8 cellular contexts compared by ENCODE assay signal in the genomic region with DNA sequence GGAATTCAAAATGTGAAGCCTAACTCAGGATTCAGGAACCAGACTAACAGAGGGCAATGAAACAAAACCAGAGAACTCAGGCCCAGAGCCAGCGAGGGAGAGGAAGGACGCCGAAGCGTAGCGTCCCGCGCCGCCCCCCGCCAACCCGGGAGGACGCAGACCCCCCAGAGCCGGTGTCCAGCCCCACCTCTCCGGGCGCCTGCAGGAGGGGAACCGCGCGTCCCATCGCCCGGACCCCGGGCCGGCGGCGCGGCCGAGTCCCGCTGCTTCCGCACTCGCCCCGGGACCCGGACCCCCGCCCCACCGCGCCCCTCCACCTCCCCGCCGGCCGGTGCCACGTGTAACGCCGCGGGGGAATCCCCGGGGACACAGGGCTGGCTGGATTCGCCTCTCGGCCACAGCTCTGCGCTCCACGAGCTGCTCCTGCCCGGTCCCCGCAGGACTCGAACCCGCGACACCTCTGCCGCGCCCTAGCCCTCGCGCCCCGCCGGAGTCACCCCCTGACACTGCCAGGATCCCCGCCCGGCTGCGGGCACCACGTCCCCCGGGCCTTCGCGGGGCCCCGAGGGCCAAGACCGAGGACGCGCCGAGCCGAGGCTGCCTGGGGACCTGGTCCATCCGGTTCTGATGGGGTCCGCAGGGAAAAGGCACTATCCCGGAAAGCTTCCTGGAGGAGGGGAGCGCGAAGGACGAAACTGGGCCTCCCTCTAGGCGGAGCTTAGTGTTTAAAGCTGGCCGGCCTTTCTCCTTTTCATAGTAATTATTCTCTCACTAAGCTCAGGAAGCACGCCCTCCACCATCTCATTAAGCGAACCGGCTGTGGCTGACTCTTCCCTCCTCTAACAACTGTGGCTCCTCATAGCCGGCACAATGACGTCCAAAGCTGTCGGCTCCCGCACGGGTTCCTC. TPM values are rescaled to one million over a fixed set of nuclear protein-coding genes. Genes with fewer than 3 reads are reported as not detected.
A peak's percentile ranks its signal among the peaks of the same experiment; 100 is the strongest.
DNase-seq lines count a peak whose midpoint lies in the region; ATAC-seq lines count a peak whose summit lies in the region.

No MANE protein-coding gene starts in this region.

- H3K4me1 Mint-ChIP-seq in central memory CD8-positive, alpha-beta T cell = peaks cover 18% of the 10 kb centered on the region

- no peaks in the 10 kb centered on the region for H3K9me3 Mint-ChIP-seq in central memory CD8-positive, alpha-beta T cell

- DNase-seq in NCI-H82 (lab: John Stamatoyannopoulos, UW) (peak; percentile 62), NCI-H82 treated with DMSO at 0.1 percent for 48 hours (lab: John Stamatoyannopoulos, UW; ENCODE audit: unreplicated experiment) (no peak), HuH-7 (ENCODE audit: low spot score) (peak; percentile 31), mucosa of gallbladder (ENCODE audit: low spot score) (peak; percentile 13), HCEC 1CT (no peak), A172 (ENCODE audit: low spot score) (no peak), ureter (ENCODE audit: low spot score) (no peak)
- DNase-seq in central memory CD8-positive, alpha-beta T cell (ENCODE audit: low spot score in 2 of 2) = no peak

- H3K36me3 Mint-ChIP-seq in central memory CD8-positive, alpha-beta T cell (ENCODE audit: insufficient read depth) = no peaks in the 10 kb centered on the region

- peak overlapping the region; percentile 57 for H3K4me3 Mint-ChIP-seq in central memory CD8-positive, alpha-beta T cell

- H3K27me3 Mint-ChIP-seq in central memory CD8-positive, alpha-beta T cell = peaks cover 61% of the 10 kb centered on the region

- H3K27ac Mint-ChIP-seq in central memory CD8-positive, alpha-beta T cell (ENCODE audit: low read depth) = no peak overlapping the region

- no peak for ATAC-seq in central memory CD8-positive, alpha-beta T cell (replicated peaks; ENCODE audit: extremely low read depth, poor library complexity, severe bottlenecking)

RNA-seq across cellular contexts. Expression of gene FAM124B, which starts 40.4 kb away (rescaled TPM):
- total RNA-seq in mucosa of gallbladder = 1.2 TPM
- total RNA-seq in A172 (2014; rRNA removed; shearing (Covaris generic)) = not detected in 2 replicates
- total RNA-seq in ureter = 1.9 TPM

Comparison
In these comparisons a context has a peak if more than half of its experiments do, and no peak if none do; other contexts are left out.
1. DNase-seq: peak in NCI-H82 (single experiment), HuH-7 (single experiment) and mucosa of gallbladder (single experiment); none in NCI-H82 treated with DMSO at 0.1 percent for 48 hours (single experiment), central memory CD8-positive, alpha-beta T cell (0 of 2), HCEC 1CT (single experiment), A172 (single experiment) and ureter (single experiment).